ENCODE assay signal across 8 cellular contexts in the genomic region with DNA sequence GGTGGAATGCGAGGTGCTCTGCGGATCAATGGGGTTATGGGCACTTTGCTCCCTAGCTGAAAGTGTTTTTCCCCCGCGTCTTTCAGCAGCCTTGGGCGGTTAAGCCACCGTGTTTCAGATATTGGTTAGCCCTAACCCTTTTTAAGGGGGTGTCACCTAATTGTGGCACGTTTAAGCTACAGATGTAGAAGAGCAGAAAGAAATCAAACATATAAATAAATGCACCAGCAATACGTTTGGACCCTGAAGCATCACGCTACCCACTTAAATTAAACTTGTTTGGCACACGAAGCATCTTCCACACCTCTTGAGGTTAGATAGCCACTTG. TPM values are rescaled to one million over a fixed set of nuclear protein-coding genes. Genes with fewer than 3 reads are reported as not detected.
DNase-seq lines count a peak whose midpoint lies in the region; ATAC-seq and TF ChIP-seq lines count a peak whose summit lies in the region.

No MANE protein-coding gene starts in this region.

- ATAC-seq in mucosa of descending colon: no peak

- DNase-seq in GM12864 (ENCODE audit: low read depth) (no peak), LoVo (ENCODE audit: low spot score) (peak; percentile 36), caudate nucleus (lab: John Stamatoyannopoulos, UW) (peak in 7 of 61 donors; percentile 8 to 46 (median 19)), mucosa of descending colon (no peak), GM20000 (ENCODE audit: low spot score) (no peak), HuH-7.5 (ENCODE audit: low spot score) (no peak), D341Med (ENCODE audit: low spot score) (no peak), NCI-H187 treated with DMSO at 0.1 percent for 48 hours (lab: John Stamatoyannopoulos, UW) (no peak)

- H3K9me3 ChIP-seq in mucosa of descending colon: no peaks in the 10 kb centered on the region

- peaks cover 17% of the 10 kb centered on the region for H3K4me1 ChIP-seq in mucosa of descending colon (ENCODE audit: low read depth)

- H3K4me3 ChIP-seq in GM12864 (ENCODE audit: low read depth, low read length) (peak overlapping the region; percentile 97), mucosa of descending colon (peak overlapping the region; percentile 57)

- intact Hi-C loops in mucosa of descending colon (cut with DNase I, micrococcal nuclease): loop anchor here in 1 of 2 donors (5.0 to 10.0 kb wide), 2 partner anchors 132 to 519 kb away; no protein-coding TSS in a partner anchor

- TF ChIP-seq CTCF in GM12864 (IDR thresholded peaks at IDR 0.05; ENCODE audit: low read depth, low read length, missing control alignments) (no peak), mucosa of descending colon (IDR thresholded peaks at IDR 0.05) (no peak), GM20000 (IDR thresholded peaks at IDR 0.05; ENCODE audit: extremely low read depth, missing control alignments) (no peak)

- peak overlapping the region; percentile 88 for H3K27ac ChIP-seq in caudate nucleus (ENCODE audit: low read depth, low read length)

- no peaks in the 10 kb centered on the region for H3K36me3 ChIP-seq in mucosa of descending colon (ENCODE audit: low read depth)

RNA-seq across cellular contexts. Expression of a gene that starts 0.7 kb away (rescaled TPM):
- 10 to 100 TPM; 19.3 to 23.5 (median 22.4) TPM for total RNA-seq in mucosa of descending colon

RNA-seq across cellular contexts. Expression of a gene that starts 26.0 kb away (rescaled TPM):
- total RNA-seq in mucosa of descending colon: 1 to 10 TPM; 1.5 to 7.4 (median 4.4) TPM
